8 cellular contexts compared by ENCODE assay signal in the genomic region with DNA sequence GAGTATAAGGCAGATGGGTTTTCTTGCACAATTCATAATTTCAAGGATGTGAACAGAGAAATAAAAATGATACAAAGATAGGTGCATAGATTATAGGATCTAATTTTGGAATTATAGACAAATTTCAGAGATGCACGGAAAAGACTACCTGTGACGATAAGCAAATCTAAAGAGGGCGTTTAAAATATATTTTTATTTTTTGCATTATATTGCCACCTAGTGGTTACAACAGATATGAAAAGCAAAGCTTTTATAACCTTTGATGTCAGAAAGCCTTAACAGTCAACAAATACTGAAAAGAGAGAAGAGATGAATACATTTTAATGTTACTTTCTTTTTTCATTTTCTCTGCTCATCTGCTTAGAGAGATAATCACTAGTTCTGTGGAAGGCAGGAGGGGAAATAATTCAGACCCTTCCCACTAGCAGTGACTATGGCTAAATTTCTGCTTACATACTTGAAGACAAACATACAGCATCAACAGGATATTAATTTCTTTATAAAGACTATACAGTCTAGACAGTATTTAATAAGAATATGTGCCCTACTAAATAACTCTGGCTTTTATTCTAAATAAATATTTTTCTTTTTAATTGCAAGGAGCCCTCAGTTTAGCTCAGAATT. TPM values are rescaled to one million over a fixed set of nuclear protein-coding genes. Genes with fewer than 3 reads are reported as not detected.
DNase-seq lines count a peak whose midpoint lies in the region; ATAC-seq and TF ChIP-seq lines count a peak whose summit lies in the region.

No MANE protein-coding gene starts in this region.

- no peaks in the 10 kb centered on the region for H3K36me3 Mint-ChIP-seq in activated CD4-positive, alpha-beta T cell treated with anti-CD3 and anti-CD28 coated beads for 36 hours (ENCODE audit: low read depth)
- no peaks in the 10 kb centered on the region for H3K36me3 Mint-ChIP-seq in activated CD4-positive, alpha-beta T cell treated with anti-CD3 and anti-CD28 coated beads, Interleukin-2, amount 10 ng/mL, durations not matched to agents 7 days and 5 days (ENCODE audit: low read depth)

- no peaks in the 10 kb centered on the region for H3K4me1 ChIP-seq in lower lobe of right lung

- no peaks in the 10 kb centered on the region for H3K36me3 ChIP-seq in lower lobe of right lung

- no peaks in the 10 kb centered on the region for H3K9me3 ChIP-seq in lower lobe of right lung

- H3K27me3 Mint-ChIP-seq in activated CD4-positive, alpha-beta T cell treated with anti-CD3 and anti-CD28 coated beads for 36 hours = no peaks in the 10 kb centered on the region
- H3K27me3 Mint-ChIP-seq in activated CD4-positive, alpha-beta T cell treated with anti-CD3 and anti-CD28 coated beads, Interleukin-2, amount 10 ng/mL, durations not matched to agents 7 days and 5 days = no peaks in the 10 kb centered on the region

- H3K4me3 ChIP-seq in astrocyte of the spinal cord (ENCODE audit: low read depth, low read length) (no peak overlapping the region), lower lobe of right lung (no peak overlapping the region)

- no peaks in the 10 kb centered on the region for H3K4me1 Mint-ChIP-seq in activated CD4-positive, alpha-beta T cell treated with anti-CD3 and anti-CD28 coated beads for 36 hours
- H3K4me1 Mint-ChIP-seq in activated CD4-positive, alpha-beta T cell treated with anti-CD3 and anti-CD28 coated beads, Interleukin-2, amount 10 ng/mL, durations not matched to agents 7 days and 5 days = no peaks in the 10 kb centered on the region

- H3K27ac ChIP-seq in lower lobe of right lung = no peak overlapping the region

- ATAC-seq in activated CD4-positive, alpha-beta T cell treated with anti-CD3 and anti-CD28 coated beads for 36 hours = peak; percentile 39
- ATAC-seq in HG02870 (IDR thresholded peaks at IDR 0.05; ENCODE audit: unreplicated experiment) = peak; percentile 66
- no peak for ATAC-seq in lower lobe of right lung
- no peak for ATAC-seq in HG03045 (IDR thresholded peaks at IDR 0.05; ENCODE audit: unreplicated experiment)

- H3K27ac Mint-ChIP-seq in activated CD4-positive, alpha-beta T cell treated with anti-CD3 and anti-CD28 coated beads for 36 hours = no peak overlapping the region
- no peak overlapping the region for H3K27ac Mint-ChIP-seq in activated CD4-positive, alpha-beta T cell treated with anti-CD3 and anti-CD28 coated beads, Interleukin-2, amount 10 ng/mL, durations not matched to agents 7 days and 5 days

- no peak overlapping the region for H3K4me3 Mint-ChIP-seq in activated CD4-positive, alpha-beta T cell treated with anti-CD3 and anti-CD28 coated beads for 36 hours
- no peak overlapping the region for H3K4me3 Mint-ChIP-seq in activated CD4-positive, alpha-beta T cell treated with anti-CD3 and anti-CD28 coated beads, Interleukin-2, amount 10 ng/mL, durations not matched to agents 7 days and 5 days

- no peaks in the 10 kb centered on the region for H3K27me3 ChIP-seq in lower lobe of right lung (ENCODE audit: low read depth)

- no peak for DNase-seq in activated CD4-positive, alpha-beta T cell treated with anti-CD3 and anti-CD28 coated beads for 36 hours
- DNase-seq in activated CD4-positive, alpha-beta T cell treated with anti-CD3 and anti-CD28 coated beads, Interleukin-2, amount 10 ng/mL, durations not matched to agents 7 days and 5 days = no peak
- DNase-seq in NCI-H2081 treated with DMSO at 0.1 percent for 48 hours (lab: John Stamatoyannopoulos, UW) (peak; percentile 7), astrocyte of the spinal cord (ENCODE audit: low read depth, low spot score) (peak; percentile 51), lower lobe of right lung (no peak)
- no peak for DNase-seq in activated effector memory CD4-positive, alpha-beta T cell treated with Interleukin-2 at 50 U/mL for 16 hours

- POLR2A ChIA-PET in activated CD4-positive, alpha-beta T cell treated with anti-CD3 and anti-CD28 coated beads for 36 hours (lab: Charles Lee) = interaction anchor here (0.6 kb wide), 1 partner anchor 611 kb away, joined by 4 read pairs; no protein-coding TSS in a partner anchor
- POLR2A ChIA-PET in activated CD4-positive, alpha-beta T cell treated with anti-CD3 and anti-CD28 coated beads, Interleukin-2, amount 10 ng/mL, durations not matched to agents 7 days and 5 days (lab: Charles Lee) = no interaction called here

- H3K9me3 Mint-ChIP-seq in activated CD4-positive, alpha-beta T cell treated with anti-CD3 and anti-CD28 coated beads for 36 hours (ENCODE audit: low read depth) = no peaks in the 10 kb centered on the region
- H3K9me3 Mint-ChIP-seq in activated CD4-positive, alpha-beta T cell treated with anti-CD3 and anti-CD28 coated beads, Interleukin-2, amount 10 ng/mL, durations not matched to agents 7 days and 5 days = no peaks in the 10 kb centered on the region

- intact Hi-C loops in activated CD4-positive, alpha-beta T cell treated with anti-CD3 and anti-CD28 coated beads for 36 hours (cut with DNase I, micrococcal nuclease) = loop anchor here (1.0 to 10.0 kb wide), 6 partner anchors 343 to 1924 kb away; no protein-coding TSS in a partner anchor
- intact Hi-C loops in lower lobe of right lung (cut with DNase I) = loop anchor here (10.0 kb wide), 1 partner anchor 1934 kb away; no protein-coding TSS in a partner anchor

- in situ Hi-C loops in astrocyte of the spinal cord (cut with HindIII; ENCODE audit: low sequenced_read_pairs) = no loop called here

- CTCF ChIA-PET in activated CD4-positive, alpha-beta T cell treated with anti-CD3 and anti-CD28 coated beads for 36 hours (lab: Charles Lee) = interaction anchor here (0.7 to 1.8 kb wide), 17 partner anchors 13 to 1046 kb away, joined by 3 to 10 read pairs (median 3); partner anchors contain the start of gene LRRIQ1
- CTCF ChIA-PET in activated CD4-positive, alpha-beta T cell treated with anti-CD3 and anti-CD28 coated beads, Interleukin-2, amount 10 ng/mL, durations not matched to agents 7 days and 5 days (lab: Charles Lee) = no interaction called here

- TF ChIP-seq CTCF in astrocyte of the spinal cord (IDR thresholded peaks at IDR 0.05; ENCODE audit: low read depth, low read length) (peak; percentile 46), lower lobe of right lung (IDR thresholded peaks at IDR 0.05) (peak; percentile 66)

RNA-seq across cellular contexts. Expression of gene NTS, which starts 46.3 kb away (rescaled TPM):
- total RNA-seq in activated CD4-positive, alpha-beta T cell treated with anti-CD3 and anti-CD28 coated beads for 36 hours = not detected
- not detected for total RNA-seq in activated CD4-positive, alpha-beta T cell treated with anti-CD3 and anti-CD28 coated beads, Interleukin-2, amount 10 ng/mL, durations not matched to agents 7 days and 5 days
- 2.3 TPM for total RNA-seq in lower lobe of right lung

Comparison
In these comparisons a context has a peak if more than half of its experiments do, and no peak if none do; other contexts are left out.
1. ATAC-seq: peak in activated CD4-positive, alpha-beta T cell treated with anti-CD3 and anti-CD28 coated beads for 36 hours (single experiment) and HG02870 (single experiment); none in lower lobe of right lung (0 of 2) and HG03045 (single experiment).
2. DNase-seq: peak in NCI-H2081 treated with DMSO at 0.1 percent for 48 hours (single experiment) and astrocyte of the spinal cord (single experiment); none in activated CD4-positive, alpha-beta T cell treated with anti-CD3 and anti-CD28 coated beads for 36 hours (single experiment), activated CD4-positive, alpha-beta T cell treated with anti-CD3 and anti-CD28 coated beads, Interleukin-2, amount 10 ng/mL, durations not matched to agents 7 days and 5 days (single experiment), lower lobe of right lung (single experiment) and activated effector memory CD4-positive, alpha-beta T cell treated with Interleukin-2 at 50 U/mL for 16 hours (single experiment).